8 cellular contexts compared by ENCODE assay signal in genomic region chr5:61168951-61169350, GRCh38.
"Had no signal": no experiment of that assay in that cellular context is flagged by ENCODE, and none has a peak within 500 bp of the region (broad histone marks: within the 10 kb centered on the region; RNA-seq: fewer than 3 reads in every experiment).

No MANE protein-coding gene starts in this region.

- H3K9me3 Mint-ChIP-seq: IgD-negative memory B cell had no signal

- H3K27ac Mint-ChIP-seq: IgD-negative memory B cell had no signal

- H3K9ac ChIP-seq: KMS-11 had no signal

- H3K27ac ChIP-seq: HL-60, KMS-11 had no signal

- H3K4me2 ChIP-seq: KMS-11 had no signal

- ATAC-seq: HepG2 had no signal

- H3K4me3 Mint-ChIP-seq: IgD-negative memory B cell had no signal

- H3K27me3 Mint-ChIP-seq: IgD-negative memory B cell had no signal

- H3K36me3 Mint-ChIP-seq: IgD-negative memory B cell had no signal

- DNase-seq: GOT3, H7, HCEC 1CT, KBM-7 had no signal
